Comparison of ENCODE assay signal across 23 cellular contexts in genomic region chr20:11219192-11219591, GRCh38.
A peak's percentile ranks its signal among the peaks of the same experiment; 100 is the strongest.
DNase-seq lines count a peak whose midpoint lies in the region; ATAC-seq and TF ChIP-seq lines count a peak whose summit lies in the region.
"Had no signal": no experiment of that assay in that cellular context is flagged by ENCODE, and none has a peak within 500 bp of the region (broad histone marks: within the 10 kb centered on the region; RNA-seq: fewer than 3 reads in every experiment).

No MANE protein-coding gene starts in this region.

- no TSS peak for BruUV-seq in OCI-LY7 (replicated peaks; lab: Mats Ljungman, UMichigan)

- H3K4me1 ChIP-seq in OCI-LY3 (ENCODE audit: low read length): peaks cover 31% of the 10 kb centered on the region
- H3K4me1 ChIP-seq in OCI-LY7 (ENCODE audit: insufficient read depth, low read length, poor library complexity, severe bottlenecking): no peaks in the 10 kb centered on the region
- peaks cover 28% of the 10 kb centered on the region for H3K4me1 ChIP-seq in left ventricle myocardium inferior
- peaks cover 5% of the 10 kb centered on the region for H3K4me1 ChIP-seq in colonic mucosa
- H3K4me1 ChIP-seq: parathyroid adenoma had no signal

- no peaks in the 10 kb centered on the region for H4K20me1 ChIP-seq in OCI-LY3 (ENCODE audit: insufficient read depth, low read length)
- no peaks in the 10 kb centered on the region for H4K20me1 ChIP-seq in OCI-LY7 (ENCODE audit: insufficient read depth, low read length)

- no peak overlapping the region for H3K4me3 ChIP-seq in OCI-LY3 (ENCODE audit: low read length)
- H3K4me3 ChIP-seq in OCI-LY7 (ENCODE audit: low read depth, low read length, poor library complexity, severe bottlenecking): no peak overlapping the region
- H3K4me3 ChIP-seq in left ventricle myocardium inferior: no peak overlapping the region
- H3K4me3 ChIP-seq in colonic mucosa: no peak overlapping the region
- H3K4me3 ChIP-seq: dorsolateral prefrontal cortex, left lung, thoracic aorta had no signal

- no peak overlapping the region for H3K9ac ChIP-seq in OCI-LY3 (ENCODE audit: low read length)
- H3K9ac ChIP-seq in colonic mucosa (ENCODE audit: low read depth in 2 of 2, low read length in 2 of 2): no peak overlapping the region
- H3K9ac ChIP-seq: parathyroid adenoma had no signal

- H3K79me2 ChIP-seq in OCI-LY3 (ENCODE audit: low read length) (no peaks in the 10 kb centered on the region), OCI-LY7 (ENCODE audit: insufficient read depth, low read depth, low read length) (no peaks in the 10 kb centered on the region)
- H3K79me2 ChIP-seq: parathyroid adenoma had no signal

- intact Hi-C loops in OCI-LY7 (cut with micrococcal nuclease; ENCODE audit: unreplicated experiment): no loop called here
- intact Hi-C loops in activated CD4-positive, alpha-beta T cell treated with anti-CD3 and anti-CD28 coated beads for 36 hours (cut with DNase I, micrococcal nuclease): no loop called here
- intact Hi-C loops in left ventricle myocardium inferior (cut with micrococcal nuclease): no loop called here
- intact Hi-C loops in colonic mucosa (cut with DNase I): no loop called here

- TF ChIP-seq CTCF in OCI-LY3 (IDR thresholded peaks at IDR 0.05; ENCODE audit: low read depth, low read length) (no peak), OCI-LY7 (conservative IDR thresholded peaks at IDR 0.05; ENCODE audit: low read length) (no peak), left ventricle myocardium inferior (IDR thresholded peaks at IDR 0.05; ENCODE audit: borderline replicate concordance) (no peak), colonic mucosa (IDR thresholded peaks at IDR 0.05) (no peak)

- DNase-seq in OCI-LY7 (ENCODE audit: low spot score) (no peak), left ventricle myocardium inferior (no peak), colonic mucosa (no peak)
- DNase-seq in activated CD4-positive, alpha-beta T cell treated with anti-CD3 and anti-CD28 coated beads for 36 hours: no peak
- DNase-seq: activated naive CD4-positive, alpha-beta T cell treated with anti-CD3 and anti-CD28 coated beads for 36 hours; activated T-cell treated with anti-CD3 and anti-CD28 coated beads, Interleukin-2, amount 50 U/mL, for 48 hours; CD4-positive, CD25-positive, alpha-beta regulatory T cell; dorsolateral prefrontal cortex; KG1; left lung; midbrain; NCI-H1105 treated with DMSO at 0.1 percent for 48 hours; NCI-H2107; stimulated activated naive CD4-positive, alpha-beta T cell; T-helper 9 cell had no signal

- H3K36me3 ChIP-seq in OCI-LY3 (replicated peaks; ENCODE audit: low read depth, low read length) (peaks cover 8% of the 10 kb centered on the region), OCI-LY7 (ENCODE audit: insufficient read depth, low read length) (no peaks in the 10 kb centered on the region), left ventricle myocardium inferior (no peaks in the 10 kb centered on the region), colonic mucosa (no peaks in the 10 kb centered on the region)
- H3K36me3 ChIP-seq: left lung, thoracic aorta had no signal

- no peaks in the 10 kb centered on the region for H3K27me3 ChIP-seq in OCI-LY3 (ENCODE audit: low read depth, low read length)
- no peaks in the 10 kb centered on the region for H3K27me3 ChIP-seq in left ventricle myocardium inferior (ENCODE audit: low read depth)
- H3K27me3 ChIP-seq in colonic mucosa: no peaks in the 10 kb centered on the region
- H3K27me3 ChIP-seq: dorsolateral prefrontal cortex, left lung had no signal

- no peak overlapping the region for H3K27ac Mint-ChIP-seq in activated CD4-positive, alpha-beta T cell treated with anti-CD3 and anti-CD28 coated beads for 36 hours
- H3K27ac Mint-ChIP-seq: activated naive CD4-positive, alpha-beta T cell treated with anti-CD3 and anti-CD28 coated beads for 36 hours; CD4-positive, CD25-positive, alpha-beta regulatory T cell had no signal

- POLR2A ChIA-PET in OCI-LY7 (lab: Charles Lee): no interaction called here
- POLR2A ChIA-PET in activated CD4-positive, alpha-beta T cell treated with anti-CD3 and anti-CD28 coated beads for 36 hours (lab: Charles Lee): no interaction called here

- no peaks in the 10 kb centered on the region for H3K9me2 ChIP-seq in OCI-LY7 (ENCODE audit: insufficient read depth, low read length)

- H2AFZ ChIP-seq in OCI-LY3 (ENCODE audit: low read depth, low read length): no peak overlapping the region
- no peak overlapping the region for H2AFZ ChIP-seq in OCI-LY7 (ENCODE audit: low read length)
- H2AFZ ChIP-seq: parathyroid adenoma had no signal

- H3K27ac ChIP-seq in OCI-LY3 (ENCODE audit: low read length): peak overlapping the region; percentile 50
- no peak overlapping the region for H3K27ac ChIP-seq in OCI-LY7 (ENCODE audit: low read depth, low read length, poor library complexity, severe bottlenecking)
- H3K27ac ChIP-seq in left ventricle myocardium inferior (replicated peaks): no peak overlapping the region
- no peak overlapping the region for H3K27ac ChIP-seq in colonic mucosa
- H3K27ac ChIP-seq: dorsolateral prefrontal cortex, left lung, parathyroid adenoma, RWPE1, thoracic aorta had no signal

- H3K9me3 ChIP-seq in OCI-LY3 (ENCODE audit: insufficient read depth, low read length): no peaks in the 10 kb centered on the region
- no peaks in the 10 kb centered on the region for H3K9me3 ChIP-seq in OCI-LY7 (ENCODE audit: low read length)
- no peaks in the 10 kb centered on the region for H3K9me3 ChIP-seq in left ventricle myocardium inferior (replicated peaks)
- no peaks in the 10 kb centered on the region for H3K9me3 ChIP-seq in colonic mucosa
- H3K9me3 ChIP-seq: left lung, thoracic aorta had no signal

- ATAC-seq in GM18505 (IDR thresholded peaks at IDR 0.05; ENCODE audit: unreplicated experiment) (peak; percentile 69), GM21526 (IDR thresholded peaks at IDR 0.05; ENCODE audit: low FRiP score, unreplicated experiment) (peak; percentile 76), HG03520 (IDR thresholded peaks at IDR 0.05; ENCODE audit: unreplicated experiment) (peak; percentile 62)
- no peak for ATAC-seq in activated CD4-positive, alpha-beta T cell treated with anti-CD3 and anti-CD28 coated beads for 36 hours

- no peak overlapping the region for H3K4me3 Mint-ChIP-seq in activated CD4-positive, alpha-beta T cell treated with anti-CD3 and anti-CD28 coated beads for 36 hours
- H3K4me3 Mint-ChIP-seq: activated naive CD4-positive, alpha-beta T cell treated with anti-CD3 and anti-CD28 coated beads for 36 hours; CD4-positive, CD25-positive, alpha-beta regulatory T cell; nephron had no signal

- H3K27me3 Mint-ChIP-seq in activated CD4-positive, alpha-beta T cell treated with anti-CD3 and anti-CD28 coated beads for 36 hours: peaks cover 2% of the 10 kb centered on the region
- H3K27me3 Mint-ChIP-seq: CD4-positive, CD25-positive, alpha-beta regulatory T cell had no signal

- H3K9me3 Mint-ChIP-seq in activated CD4-positive, alpha-beta T cell treated with anti-CD3 and anti-CD28 coated beads for 36 hours (ENCODE audit: low read depth): no peaks in the 10 kb centered on the region
- H3K9me3 Mint-ChIP-seq: activated naive CD4-positive, alpha-beta T cell treated with anti-CD3 and anti-CD28 coated beads for 36 hours; nephron had no signal

- CTCF ChIA-PET in OCI-LY7 (lab: Charles Lee; ENCODE audit: unreplicated experiment): no interaction called here
- CTCF ChIA-PET in activated CD4-positive, alpha-beta T cell treated with anti-CD3 and anti-CD28 coated beads for 36 hours (lab: Charles Lee): interaction anchor here (1.0 kb wide), 1 partner anchor 24 kb away, joined by 3 read pairs; no protein-coding TSS in a partner anchor

- H3K36me3 Mint-ChIP-seq in activated CD4-positive, alpha-beta T cell treated with anti-CD3 and anti-CD28 coated beads for 36 hours (ENCODE audit: low read depth): no peaks in the 10 kb centered on the region
- H3K36me3 Mint-ChIP-seq: CD4-positive, CD25-positive, alpha-beta regulatory T cell had no signal

- H3K4me2 ChIP-seq in OCI-LY3 (ENCODE audit: low read length) (peak overlapping the region; percentile 46), OCI-LY7 (ENCODE audit: low read length) (no peak overlapping the region)

- no peak for TF ChIP-seq POLR2A in GM18505 (IDR thresholded peaks at IDR 0.05; ENCODE audit: borderline replicate concordance, extremely low read depth, insufficient read depth, insufficient read length)

- H3K4me1 Mint-ChIP-seq in activated CD4-positive, alpha-beta T cell treated with anti-CD3 and anti-CD28 coated beads for 36 hours: no peaks in the 10 kb centered on the region
- H3K4me1 Mint-ChIP-seq: CD4-positive, CD25-positive, alpha-beta regulatory T cell had no signal
